Comparison of ENCODE assay signal across 1 cellular context in genomic region chr20:31593221-31594001, GRCh38.
TF ChIP-seq lines count a peak whose summit lies in the region.

No MANE protein-coding gene starts in this region.

TF ChIP-seq in HepG2, 621 proteins besides CTCF, POLR2A, EP300 and RAD21 (continued from another document and continues in another):
- no peak for TF ChIP-seq REST (IDR thresholded peaks at IDR 0.05; ENCODE audit: borderline replicate concordance in 1 of 2, low read depth in 1 of 2, low read length in 2 of 2)
- no peak; the same call in 1 of the 2 replicates for TF ChIP-seq TFDP1 (CRISPR knock-in tag; IDR thresholded peaks at IDR 0.05; ENCODE audit: borderline replicate concordance)
- TF ChIP-seq ZNF609 (CRISPR knock-in tag; IDR thresholded peaks at IDR 0.05; ENCODE audit: borderline replicate concordance) = no peak
- no peak for TF ChIP-seq BRD4 (CRISPR knock-in tag; IDR thresholded peaks at IDR 0.05)
- no peak for TF ChIP-seq CCDC6 (CRISPR knock-in tag; IDR thresholded peaks at IDR 0.05)
- no peak for TF ChIP-seq NFE2 (CRISPR knock-in tag; IDR thresholded peaks at IDR 0.05)
- peak; percentile 20 to 59; a peak in 2 of 4 replicates for TF ChIP-seq MAFK (conservative IDR thresholded peaks at IDR 0.05 in 1 of 2, IDR thresholded peaks at IDR 0.05 in 1 of 2; ENCODE audit: low read length in 2 of 2)
- no peak for TF ChIP-seq SATB2 (CRISPR knock-in tag; IDR thresholded peaks at IDR 0.05)
- TF ChIP-seq ATF3 (CRISPR knock-in tag; IDR thresholded peaks at IDR 0.05) = peak; percentile 89
- TF ChIP-seq ZNF256 (CRISPR knock-in tag; conservative IDR thresholded peaks at IDR 0.05) = no peak
- no peak for TF ChIP-seq BORCS8-MEF2B (CRISPR knock-in tag; IDR thresholded peaks at IDR 0.05)
- peak; percentile 13; the same call in 1 of the 2 replicates for TF ChIP-seq LCORL (IDR thresholded peaks at IDR 0.05)
- peak; percentile 64 for TF ChIP-seq LCORL (CRISPR knock-in tag; IDR thresholded peaks at IDR 0.05)
- TF ChIP-seq ZNF18 (CRISPR knock-in tag; IDR thresholded peaks at IDR 0.05; ENCODE audit: insufficient replicate concordance) = no peak
- TF ChIP-seq RXRB (CRISPR knock-in tag; IDR thresholded peaks at IDR 0.05; ENCODE audit: borderline replicate concordance) = peak; percentile 76
- peak; percentile 64; the same call in 1 of the 2 replicates for TF ChIP-seq SP5 (CRISPR knock-in tag; IDR thresholded peaks at IDR 0.05; ENCODE audit: borderline replicate concordance, low read depth)
- no peak for TF ChIP-seq PCBP1 (IDR thresholded peaks at IDR 0.05; ENCODE audit: borderline replicate concordance, low read depth, low read length)
- no peak for TF ChIP-seq CCAR2 (optimal IDR thresholded peaks at IDR 0.05; ENCODE audit: low read depth, low read length)
- no peak for TF ChIP-seq ARHGAP35 (CRISPR knock-in tag; IDR thresholded peaks at IDR 0.05; ENCODE audit: borderline replicate concordance)
- TF ChIP-seq HCFC1 (IDR thresholded peaks at IDR 0.05; ENCODE audit: low read depth, low read length) = no peak
- TF ChIP-seq POGK (CRISPR knock-in tag; conservative IDR thresholded peaks at IDR 0.05) = no peak; the same call in 1 of the 2 replicates
- TF ChIP-seq ZNF749 (CRISPR knock-in tag; IDR thresholded peaks at IDR 0.05; ENCODE audit: borderline replicate concordance) = no peak
- TF ChIP-seq MED1 (CRISPR knock-in tag; IDR thresholded peaks at IDR 0.05) = 0 out of 2 replicates have a peak, but pooled peaks have one; percentile 67
- peak; percentile 16; the same call in 1 of the 2 replicates for TF ChIP-seq NCOR1 (IDR thresholded peaks at IDR 0.05; ENCODE audit: borderline replicate concordance, low read length)
- TF ChIP-seq SOX5 (CRISPR knock-in tag; IDR thresholded peaks at IDR 0.05; ENCODE audit: borderline replicate concordance) = peak; percentile 55; the same call in 1 of the 2 replicates
- TF ChIP-seq ZNF24 (IDR thresholded peaks at IDR 0.05) = no peak
- 0 out of 2 replicates have a peak, but pooled peaks have one; percentile 11 for TF ChIP-seq ZNF441 (CRISPR knock-in tag; IDR thresholded peaks at IDR 0.05; ENCODE audit: borderline replicate concordance)
- TF ChIP-seq ZNF333 (CRISPR knock-in tag; IDR thresholded peaks at IDR 0.05; ENCODE audit: borderline replicate concordance) = no peak
- TF ChIP-seq ZUFSP (CRISPR knock-in tag; IDR thresholded peaks at IDR 0.05; ENCODE audit: borderline replicate concordance) = no peak
- no peak for TF ChIP-seq SOX6 (IDR thresholded peaks at IDR 0.05)
- peak; percentile 65 for TF ChIP-seq SOX6 (CRISPR knock-in tag; IDR thresholded peaks at IDR 0.05)
- TF ChIP-seq TSC22D2 (CRISPR knock-in tag; IDR thresholded peaks at IDR 0.05; ENCODE audit: borderline replicate concordance) = 0 out of 2 replicates have a peak, but pooled peaks have one; percentile 8
- TF ChIP-seq MXD1 (CRISPR knock-in tag; IDR thresholded peaks at IDR 0.05) = no peak
- TF ChIP-seq ZBTB49 (CRISPR knock-in tag; IDR thresholded peaks at IDR 0.05; ENCODE audit: borderline replicate concordance) = no peak
- no peak for TF ChIP-seq ZNF3 (CRISPR knock-in tag; IDR thresholded peaks at IDR 0.05)
- no peak for TF ChIP-seq RARG (CRISPR knock-in tag; IDR thresholded peaks at IDR 0.05; ENCODE audit: low read depth)
- no peak for TF ChIP-seq NONO (IDR thresholded peaks at IDR 0.05)
- TF ChIP-seq NONO (CRISPR knock-in tag; conservative IDR thresholded peaks at IDR 0.05) = no peak
- 0 out of 2 replicates have a peak, but pooled peaks have one; percentile 24 for TF ChIP-seq ZNF501 (CRISPR knock-in tag; IDR thresholded peaks at IDR 0.05)
- peak; percentile 78; the same call in 1 of the 2 replicates for TF ChIP-seq TFAP4 (IDR thresholded peaks at IDR 0.05; ENCODE audit: borderline replicate concordance, low read depth)
- no peak for TF ChIP-seq HOXA3 (CRISPR knock-in tag; IDR thresholded peaks at IDR 0.05)
